ENCODE assay signal across 8 cellular contexts in genomic region chr2:85595378-85596232, GRCh38. TPM values are rescaled to one million over a fixed set of nuclear protein-coding genes. Genes with fewer than 3 reads are reported as not detected.
DNase-seq lines count a peak whose midpoint lies in the region; ATAC-seq and TF ChIP-seq lines count a peak whose summit lies in the region.

RNF181 (plus strand) TSS chr2:85595745; CDS start chr2:85595764, 19 bp downstream.

- peak within 1 kb of the TSS; percentile 99 for H3K4me3 ChIP-seq in AG10803 (ENCODE audit: low read length)

- no peak for TF ChIP-seq CTCF in AG10803 (conservative IDR thresholded peaks at IDR 0.05; ENCODE audit: low read length)

- ATAC-seq in GM19043 (IDR thresholded peaks at IDR 0.05; ENCODE audit: low read depth, unreplicated experiment) (peak; percentile 100), HG03378 (IDR thresholded peaks at IDR 0.05; ENCODE audit: unreplicated experiment) (peak; percentile 99)

- peak; percentile 99 for DNase-seq in AG10803 (ENCODE audit: low read depth)
- DNase-seq in NCI-H460 (ENCODE audit: extremely low read depth, low read depth), result peak; percentile 99
- DNase-seq in activated CD4-positive, CD25-positive, alpha-beta regulatory T cell treated with anti-CD3 and anti-CD28 coated beads, Interleukin-2, amount 50 U/mL, for 72 hours, result peak; percentile 84
- DNase-seq in cerebellar nuclear complex (lab: John Stamatoyannopoulos, UW), result peak; percentile 95 to 99
- DNase-seq in islet precursor cell, result peak; percentile 99
- DNase-seq in stimulated activated CD4-positive, alpha-beta T cell treated with anti-CD3 and anti-CD28 coated beads, Interleukin-12 subunit alpha, Interleukin-12 subunit beta, amount 100 ng/mL, for 48 hours (ENCODE audit: low read depth in 2 of 3, low spot score in 1 of 3), result peak; percentile 84 to 86 (median 85)

RNA-seq across cellular contexts. Expression of gene RNF181, which starts in this region (rescaled TPM):
- 132 TPM in 2 replicates for total RNA-seq in NCI-H460 (2014; rRNA removed; shearing (Covaris generic))
- 143 and 159 TPM in 2 replicates for polyA plus RNA-seq in NCI-H460 (2014; cell fraction: nucleus; rRNA removed)

Comparison
In these comparisons a context has a peak if more than half of its experiments do, and no peak if none do; other contexts are left out.
1. Peak in every context shown above with its lines: DNase-seq, ATAC-seq and H3K4me3 ChIP-seq.